9 cellular contexts compared by ENCODE assay signal in genomic region chr14:68598621-68599447, GRCh38.
A peak's percentile ranks its signal among the peaks of the same experiment; 100 is the strongest.
DNase-seq lines count a peak whose midpoint lies in the region; ATAC-seq and TF ChIP-seq lines count a peak whose summit lies in the region.
"Had no signal": no experiment of that assay in that cellular context is flagged by ENCODE, and none has a peak within 500 bp of the region (broad histone marks: within the 10 kb centered on the region; RNA-seq: fewer than 3 reads in every experiment).

No MANE protein-coding gene starts in this region.

- H3K27ac ChIP-seq in AG04450 (ENCODE audit: low read depth, low read length) (peak overlapping the region; percentile 98), RWPE2 (ENCODE audit: poor library complexity, severe bottlenecking) (peak overlapping the region; percentile 90), esophagus squamous epithelium (peak overlapping the region; percentile 54 to 90 (median 80))

- DNase-seq in AG04450 (ENCODE audit: low read depth, low spot score): peak; percentile 86
- peak; percentile 67 for DNase-seq in RWPE2 (ENCODE audit: low spot score)
- DNase-seq in esophagus squamous epithelium (lab: John Stamatoyannopoulos, UW): no peak
- DNase-seq in inferior parietal cortex (ENCODE audit: extremely low spot score): no peak
- DNase-seq in COR-L47 (lab: John Stamatoyannopoulos, UW): no peak
- DNase-seq: DND-41 had no signal

- CTCF ChIA-PET in AG04450 (lab: Charles Lee): no interaction called here

- peaks cover 4% of the 10 kb centered on the region for H3K27me3 Mint-ChIP-seq in nephron (ENCODE audit: low read depth)

- H3K27me3 ChIP-seq in AG04450 (ENCODE audit: control insufficient read depth, insufficient read depth, low read length) (no peaks in the 10 kb centered on the region), RWPE2 (ENCODE audit: insufficient read depth, poor library complexity, severe bottlenecking) (no peaks in the 10 kb centered on the region), esophagus squamous epithelium (no peaks in the 10 kb centered on the region)

- intact Hi-C loops in esophagus squamous epithelium (cut with DNase I): no loop called here

- 49 to 70% methylated on average over 17 to 22 of the region's 22 CpGs for WGBS in esophagus squamous epithelium, 2 donors

- peak overlapping the region; percentile 29 for H3K4me3 ChIP-seq in AG04450 (ENCODE audit: low read depth, low read length)
- H3K4me3 ChIP-seq in RWPE2 (ENCODE audit: severe bottlenecking): no peak overlapping the region
- peak overlapping the region in 1 of 4 donors; percentile 13 for H3K4me3 ChIP-seq in esophagus squamous epithelium

- peaks cover 3% of the 10 kb centered on the region; the same call in 1 of the 2 replicates for H3K9me3 ChIP-seq in AG04450 (ENCODE audit: control insufficient read depth, insufficient read depth, low read length)
- H3K9me3 ChIP-seq in RWPE2 (ENCODE audit: severe bottlenecking): no peaks in the 10 kb centered on the region
- H3K9me3 ChIP-seq in esophagus squamous epithelium: no peaks in the 10 kb centered on the region

- peak overlapping the region in 2 of 3 experiments; percentile 97 to 99 for H3K27ac Mint-ChIP-seq in nephron

- H3K4me1 Mint-ChIP-seq in nephron: peaks cover 93% of the 10 kb centered on the region

- H3K36me3 ChIP-seq in RWPE2 (ENCODE audit: low read depth): no peaks in the 10 kb centered on the region
- no peaks in the 10 kb centered on the region for H3K36me3 ChIP-seq in esophagus squamous epithelium

- ATAC-seq in RWPE2 (ENCODE audit: low read depth): peak; percentile 86
- no peak for ATAC-seq in GM18511 (IDR thresholded peaks at IDR 0.05; ENCODE audit: unreplicated experiment)
- no peak for ATAC-seq in HG02852 (IDR thresholded peaks at IDR 0.05; ENCODE audit: unreplicated experiment)

- no peaks in the 10 kb centered on the region for H3K9me3 Mint-ChIP-seq in nephron

- H3K36me3 Mint-ChIP-seq in nephron (ENCODE audit: low read depth): no peaks in the 10 kb centered on the region

- TF ChIP-seq POLR2A in esophagus squamous epithelium (IDR thresholded peaks at IDR 0.05): no peak

- peak overlapping the region in 2 of 3 experiments; percentile 8 to 42 for H3K4me3 Mint-ChIP-seq in nephron

- H3K4me1 ChIP-seq in RWPE2 (ENCODE audit: insufficient read depth, poor library complexity, severe bottlenecking) (peaks cover 20% of the 10 kb centered on the region), esophagus squamous epithelium (peaks cover 12 to 33% (median 18%) of the 10 kb centered on the region in 3 donors)

- POLR2A ChIA-PET in AG04450 (lab: Yijun Ruan, JAX): interaction anchor here (0.6 to 1.0 kb wide), 5 partner anchors 8 to 193 kb away, joined by 3 to 4 read pairs (median 3); no protein-coding TSS in a partner anchor

- TF ChIP-seq CTCF in AG04450 (IDR thresholded peaks at IDR 0.05; ENCODE audit: low read depth, low read length): no peak
- TF ChIP-seq CTCF in RWPE2 (IDR thresholded peaks at IDR 0.05; ENCODE audit: poor library complexity, severe bottlenecking): no peak
- TF ChIP-seq CTCF in esophagus squamous epithelium (IDR thresholded peaks at IDR 0.05): no peak
- TF ChIP-seq CTCF in nephron (IDR thresholded peaks at IDR 0.05; ENCODE audit: unreplicated experiment in 3 of 3): no peak

Comparison
In these comparisons a context has a peak if more than half of its experiments do, and no peak if none do; other contexts are left out.
1. DNase-seq: peak in AG04450 (single experiment) and RWPE2 (single experiment); none in esophagus squamous epithelium (single experiment), inferior parietal cortex (single experiment) and COR-L47 (single experiment).
2. Peak in every context shown above with its lines, with median percentiles within 50 percentile points of each other: H3K27ac ChIP-seq.